ENCODE assay signal across 2 cellular contexts in the genomic region with DNA sequence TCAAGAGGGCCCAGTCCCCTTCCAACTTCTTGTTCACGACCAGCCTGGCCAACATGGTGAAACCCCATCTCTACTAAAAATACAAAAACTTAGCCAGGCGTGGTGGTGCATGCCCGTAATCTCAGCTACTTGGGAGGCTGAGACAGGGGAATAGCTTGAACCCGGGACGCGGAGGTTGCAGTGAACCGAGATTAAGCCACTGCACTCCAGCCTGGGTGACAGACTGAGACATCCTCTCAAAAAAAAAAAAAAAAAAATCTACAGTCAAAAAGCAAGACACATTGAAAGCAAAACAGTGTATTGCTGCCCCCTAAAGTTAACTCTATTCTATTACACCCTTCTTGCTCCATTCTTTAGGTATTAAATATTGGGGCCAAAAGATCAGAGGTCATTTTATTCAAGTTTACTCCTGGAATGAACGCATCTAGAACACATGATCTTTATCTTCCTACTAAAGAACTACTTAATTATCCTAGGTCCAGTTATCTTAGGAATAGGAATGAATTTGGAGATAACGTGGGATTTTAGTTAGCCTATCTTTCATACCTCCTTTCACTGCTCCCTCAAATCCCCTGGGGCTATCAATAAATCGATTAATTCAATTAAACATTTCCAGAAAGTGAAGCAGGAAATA.
TF ChIP-seq lines count a peak whose summit lies in the region.

No MANE protein-coding gene starts in this region.

TF ChIP-seq in H1, 55 proteins besides CTCF, POLR2A, EP300 and RAD21:
- TF ChIP-seq, protein P1, sequence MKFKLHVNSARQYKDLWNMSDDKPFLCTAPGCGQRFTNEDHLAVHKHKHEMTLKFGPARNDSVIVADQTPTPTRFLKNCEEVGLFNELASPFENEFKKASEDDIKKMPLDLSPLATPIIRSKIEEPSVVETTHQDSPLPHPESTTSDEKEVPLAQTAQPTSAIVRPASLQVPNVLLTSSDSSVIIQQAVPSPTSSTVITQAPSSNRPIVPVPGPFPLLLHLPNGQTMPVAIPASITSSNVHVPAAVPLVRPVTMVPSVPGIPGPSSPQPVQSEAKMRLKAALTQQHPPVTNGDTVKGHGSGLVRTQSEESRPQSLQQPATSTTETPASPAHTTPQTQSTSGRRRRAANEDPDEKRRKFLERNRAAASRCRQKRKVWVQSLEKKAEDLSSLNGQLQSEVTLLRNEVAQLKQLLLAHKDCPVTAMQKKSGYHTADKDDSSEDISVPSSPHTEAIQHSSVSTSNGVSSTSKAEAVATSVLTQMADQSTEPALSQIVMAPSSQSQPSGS (IDR thresholded peaks at IDR 0.05; ENCODE audit: low read length) = no peak
- TF ChIP-seq, protein P2, sequence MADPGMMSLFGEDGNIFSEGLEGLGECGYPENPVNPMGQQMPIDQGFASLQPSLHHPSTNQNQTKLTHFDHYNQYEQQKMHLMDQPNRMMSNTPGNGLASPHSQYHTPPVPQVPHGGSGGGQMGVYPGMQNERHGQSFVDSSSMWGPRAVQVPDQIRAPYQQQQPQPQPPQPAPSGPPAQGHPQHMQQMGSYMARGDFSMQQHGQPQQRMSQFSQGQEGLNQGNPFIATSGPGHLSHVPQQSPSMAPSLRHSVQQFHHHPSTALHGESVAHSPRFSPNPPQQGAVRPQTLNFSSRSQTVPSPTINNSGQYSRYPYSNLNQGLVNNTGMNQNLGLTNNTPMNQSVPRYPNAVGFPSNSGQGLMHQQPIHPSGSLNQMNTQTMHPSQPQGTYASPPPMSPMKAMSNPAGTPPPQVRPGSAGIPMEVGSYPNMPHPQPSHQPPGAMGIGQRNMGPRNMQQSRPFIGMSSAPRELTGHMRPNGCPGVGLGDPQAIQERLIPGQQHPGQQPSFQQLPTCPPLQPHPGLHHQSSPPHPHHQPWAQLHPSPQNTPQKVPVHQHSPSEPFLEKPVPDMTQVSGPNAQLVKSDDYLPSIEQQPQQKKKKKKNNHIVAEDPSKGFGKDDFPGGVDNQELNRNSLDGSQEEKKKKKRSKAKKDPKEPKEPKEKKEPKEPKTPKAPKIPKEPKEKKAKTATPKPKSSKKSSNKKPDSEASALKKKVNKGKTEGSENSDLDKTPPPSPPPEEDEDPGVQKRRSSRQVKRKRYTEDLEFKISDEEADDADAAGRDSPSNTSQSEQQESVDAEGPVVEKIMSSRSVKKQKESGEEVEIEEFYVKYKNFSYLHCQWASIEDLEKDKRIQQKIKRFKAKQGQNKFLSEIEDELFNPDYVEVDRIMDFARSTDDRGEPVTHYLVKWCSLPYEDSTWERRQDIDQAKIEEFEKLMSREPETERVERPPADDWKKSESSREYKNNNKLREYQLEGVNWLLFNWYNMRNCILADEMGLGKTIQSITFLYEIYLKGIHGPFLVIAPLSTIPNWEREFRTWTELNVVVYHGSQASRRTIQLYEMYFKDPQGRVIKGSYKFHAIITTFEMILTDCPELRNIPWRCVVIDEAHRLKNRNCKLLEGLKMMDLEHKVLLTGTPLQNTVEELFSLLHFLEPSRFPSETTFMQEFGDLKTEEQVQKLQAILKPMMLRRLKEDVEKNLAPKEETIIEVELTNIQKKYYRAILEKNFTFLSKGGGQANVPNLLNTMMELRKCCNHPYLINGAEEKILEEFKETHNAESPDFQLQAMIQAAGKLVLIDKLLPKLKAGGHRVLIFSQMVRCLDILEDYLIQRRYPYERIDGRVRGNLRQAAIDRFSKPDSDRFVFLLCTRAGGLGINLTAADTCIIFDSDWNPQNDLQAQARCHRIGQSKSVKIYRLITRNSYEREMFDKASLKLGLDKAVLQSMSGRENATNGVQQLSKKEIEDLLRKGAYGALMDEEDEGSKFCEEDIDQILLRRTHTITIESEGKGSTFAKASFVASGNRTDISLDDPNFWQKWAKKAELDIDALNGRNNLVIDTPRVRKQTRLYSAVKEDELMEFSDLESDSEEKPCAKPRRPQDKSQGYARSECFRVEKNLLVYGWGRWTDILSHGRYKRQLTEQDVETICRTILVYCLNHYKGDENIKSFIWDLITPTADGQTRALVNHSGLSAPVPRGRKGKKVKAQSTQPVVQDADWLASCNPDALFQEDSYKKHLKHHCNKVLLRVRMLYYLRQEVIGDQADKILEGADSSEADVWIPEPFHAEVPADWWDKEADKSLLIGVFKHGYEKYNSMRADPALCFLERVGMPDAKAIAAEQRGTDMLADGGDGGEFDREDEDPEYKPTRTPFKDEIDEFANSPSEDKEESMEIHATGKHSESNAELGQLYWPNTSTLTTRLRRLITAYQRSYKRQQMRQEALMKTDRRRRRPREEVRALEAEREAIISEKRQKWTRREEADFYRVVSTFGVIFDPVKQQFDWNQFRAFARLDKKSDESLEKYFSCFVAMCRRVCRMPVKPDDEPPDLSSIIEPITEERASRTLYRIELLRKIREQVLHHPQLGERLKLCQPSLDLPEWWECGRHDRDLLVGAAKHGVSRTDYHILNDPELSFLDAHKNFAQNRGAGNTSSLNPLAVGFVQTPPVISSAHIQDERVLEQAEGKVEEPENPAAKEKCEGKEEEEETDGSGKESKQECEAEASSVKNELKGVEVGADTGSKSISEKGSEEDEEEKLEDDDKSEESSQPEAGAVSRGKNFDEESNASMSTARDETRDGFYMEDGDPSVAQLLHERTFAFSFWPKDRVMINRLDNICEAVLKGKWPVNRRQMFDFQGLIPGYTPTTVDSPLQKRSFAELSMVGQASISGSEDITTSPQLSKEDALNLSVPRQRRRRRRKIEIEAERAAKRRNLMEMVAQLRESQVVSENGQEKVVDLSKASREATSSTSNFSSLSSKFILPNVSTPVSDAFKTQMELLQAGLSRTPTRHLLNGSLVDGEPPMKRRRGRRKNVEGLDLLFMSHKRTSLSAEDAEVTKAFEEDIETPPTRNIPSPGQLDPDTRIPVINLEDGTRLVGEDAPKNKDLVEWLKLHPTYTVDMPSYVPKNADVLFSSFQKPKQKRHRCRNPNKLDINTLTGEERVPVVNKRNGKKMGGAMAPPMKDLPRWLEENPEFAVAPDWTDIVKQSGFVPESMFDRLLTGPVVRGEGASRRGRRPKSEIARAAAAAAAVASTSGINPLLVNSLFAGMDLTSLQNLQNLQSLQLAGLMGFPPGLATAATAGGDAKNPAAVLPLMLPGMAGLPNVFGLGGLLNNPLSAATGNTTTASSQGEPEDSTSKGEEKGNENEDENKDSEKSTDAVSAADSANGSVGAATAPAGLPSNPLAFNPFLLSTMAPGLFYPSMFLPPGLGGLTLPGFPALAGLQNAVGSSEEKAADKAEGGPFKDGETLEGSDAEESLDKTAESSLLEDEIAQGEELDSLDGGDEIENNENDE (IDR thresholded peaks at IDR 0.05; ENCODE audit: insufficient replicate concordance, low read length) = no peak
- no peak for TF ChIP-seq SP1 (IDR thresholded peaks at IDR 0.05; ENCODE audit: low read depth, low read length)
- TF ChIP-seq JUND (IDR thresholded peaks at IDR 0.05; ENCODE audit: low read length) = no peak
- no peak for TF ChIP-seq ZNF274 (IDR thresholded peaks at IDR 0.05; ENCODE audit: borderline replicate concordance, extremely low read depth, low read length)
- no peak for TF ChIP-seq SIRT6 (IDR thresholded peaks at IDR 0.05; ENCODE audit: low read length)
- no peak for TF ChIP-seq BCL11A (IDR thresholded peaks at IDR 0.05; ENCODE audit: low read depth in 2 of 2, low read length in 2 of 2)
- TF ChIP-seq ASH2L (IDR thresholded peaks at IDR 0.05; ENCODE audit: low read length) = no peak
- no peak for TF ChIP-seq CBX5 (IDR thresholded peaks at IDR 0.05; ENCODE audit: low read depth, low read length)
TF ChIP-seq in H1: peak in this region for 0.

TF ChIP-seq in neural cell, 6 proteins besides CTCF, POLR2A, EP300 and RAD21:
- TF ChIP-seq, protein P3, sequence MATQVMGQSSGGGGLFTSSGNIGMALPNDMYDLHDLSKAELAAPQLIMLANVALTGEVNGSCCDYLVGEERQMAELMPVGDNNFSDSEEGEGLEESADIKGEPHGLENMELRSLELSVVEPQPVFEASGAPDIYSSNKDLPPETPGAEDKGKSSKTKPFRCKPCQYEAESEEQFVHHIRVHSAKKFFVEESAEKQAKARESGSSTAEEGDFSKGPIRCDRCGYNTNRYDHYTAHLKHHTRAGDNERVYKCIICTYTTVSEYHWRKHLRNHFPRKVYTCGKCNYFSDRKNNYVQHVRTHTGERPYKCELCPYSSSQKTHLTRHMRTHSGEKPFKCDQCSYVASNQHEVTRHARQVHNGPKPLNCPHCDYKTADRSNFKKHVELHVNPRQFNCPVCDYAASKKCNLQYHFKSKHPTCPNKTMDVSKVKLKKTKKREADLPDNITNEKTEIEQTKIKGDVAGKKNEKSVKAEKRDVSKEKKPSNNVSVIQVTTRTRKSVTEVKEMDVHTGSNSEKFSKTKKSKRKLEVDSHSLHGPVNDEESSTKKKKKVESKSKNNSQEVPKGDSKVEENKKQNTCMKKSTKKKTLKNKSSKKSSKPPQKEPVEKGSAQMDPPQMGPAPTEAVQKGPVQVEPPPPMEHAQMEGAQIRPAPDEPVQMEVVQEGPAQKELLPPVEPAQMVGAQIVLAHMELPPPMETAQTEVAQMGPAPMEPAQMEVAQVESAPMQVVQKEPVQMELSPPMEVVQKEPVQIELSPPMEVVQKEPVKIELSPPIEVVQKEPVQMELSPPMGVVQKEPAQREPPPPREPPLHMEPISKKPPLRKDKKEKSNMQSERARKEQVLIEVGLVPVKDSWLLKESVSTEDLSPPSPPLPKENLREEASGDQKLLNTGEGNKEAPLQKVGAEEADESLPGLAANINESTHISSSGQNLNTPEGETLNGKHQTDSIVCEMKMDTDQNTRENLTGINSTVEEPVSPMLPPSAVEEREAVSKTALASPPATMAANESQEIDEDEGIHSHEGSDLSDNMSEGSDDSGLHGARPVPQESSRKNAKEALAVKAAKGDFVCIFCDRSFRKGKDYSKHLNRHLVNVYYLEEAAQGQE (IDR thresholded peaks at IDR 0.05; ENCODE audit: borderline replicate concordance) = no peak
- TF ChIP-seq SMC3 (conservative IDR thresholded peaks at IDR 0.05; ENCODE audit: poor library complexity) = peak; percentile 72
